ENCODE assay signal across 8 cellular contexts in the genomic region with DNA sequence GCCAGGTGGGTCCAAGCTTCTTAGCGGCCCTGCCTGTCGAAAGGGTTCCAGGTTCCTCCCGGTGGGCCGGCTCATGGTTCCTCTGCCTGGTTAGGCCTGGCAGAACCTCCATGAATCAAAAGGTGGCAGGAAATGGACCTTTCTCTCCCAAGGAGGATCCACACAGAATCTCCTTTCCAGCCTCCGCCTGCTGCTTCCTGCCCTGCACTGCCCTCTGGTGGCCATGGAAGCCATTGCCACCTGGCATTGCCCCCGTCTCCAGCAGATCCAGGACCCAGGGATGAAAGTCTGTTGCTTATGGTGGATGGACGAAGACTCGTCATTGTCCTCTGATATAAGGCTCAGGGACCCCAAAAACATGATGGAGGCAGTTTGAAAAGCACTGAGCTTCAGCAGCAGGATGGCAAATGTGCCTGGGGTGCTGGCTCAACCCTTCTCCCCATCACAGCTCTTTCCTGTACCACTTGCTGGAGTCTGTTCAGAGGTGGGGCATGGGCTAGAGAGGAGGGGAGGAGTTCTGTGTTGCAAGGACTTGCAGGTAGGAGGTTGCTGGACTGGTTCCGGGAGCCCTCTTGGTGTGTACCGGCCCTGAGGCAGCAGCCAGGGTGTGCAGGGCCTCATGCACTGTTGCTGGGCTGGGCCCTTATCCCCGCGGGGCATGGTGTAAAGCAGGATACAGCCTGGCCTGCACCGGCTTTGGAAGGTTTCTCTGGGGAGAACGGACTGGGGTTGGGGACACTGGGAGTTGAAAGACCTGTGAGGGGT. TPM values are rescaled to one million over a fixed set of nuclear protein-coding genes. Genes with fewer than 3 reads are reported as not detected.
A peak's percentile ranks its signal among the peaks of the same experiment; 100 is the strongest.
DNase-seq lines count a peak whose midpoint lies in the region; ATAC-seq, FAIRE-seq and TF ChIP-seq lines count a peak whose summit lies in the region.

No MANE protein-coding gene starts in this region.

- no peaks in the 10 kb centered on the region for H3K36me3 ChIP-seq in IMR-90 (ENCODE audit: control insufficient read depth, insufficient read depth, low read length)
- H3K36me3 ChIP-seq in PC-3 (ENCODE audit: low read depth, low read length) = no peaks in the 10 kb centered on the region
- H3K36me3 ChIP-seq in stomach = no peaks in the 10 kb centered on the region

- no peak for TF ChIP-seq POLR2A in A549 (IDR thresholded peaks at IDR 0.05; ENCODE audit: low read length)
- no peak for TF ChIP-seq POLR2A in IMR-90 (IDR thresholded peaks at IDR 0.05; ENCODE audit: low read depth, low read length)
- TF ChIP-seq POLR2A in stomach (IDR thresholded peaks at IDR 0.05) = no peak

- DNase-seq in A549 (ENCODE audit: low read depth in 1 of 2, low spot score in 1 of 2) (peak; percentile 56 to 96), IMR-90 (peak; percentile 55), PC-3 (peak; percentile 80), fibroblast of gingiva (ENCODE audit: low read depth) (peak; percentile 47), neural crest cell (ENCODE audit: low read depth, low spot score) (peak; percentile 82), stomach (peak; percentile 82)
- peak; percentile 84 to 86 for DNase-seq in activated T-cell treated with anti-CD3 and anti-CD28 coated beads, Interleukin-2, amount 50 U/mL, for 48 hours

- no peak overlapping the region for H3K23ac ChIP-seq in IMR-90 (ENCODE audit: low read depth, low read length)

- no peaks in the 10 kb centered on the region for H3K79me1 ChIP-seq in IMR-90 (ENCODE audit: low read depth in 1 of 2, low read length in 2 of 2)

- H2BK120ac ChIP-seq in IMR-90 (ENCODE audit: low read depth, low read length) = no peak overlapping the region

- no peak overlapping the region for H3K18ac ChIP-seq in IMR-90 (ENCODE audit: low read depth, low read length)

- H3K9ac ChIP-seq in IMR-90 (ENCODE audit: low read depth, low read length) (no peak overlapping the region), PC-3 (ENCODE audit: low read length) (no peak overlapping the region)

- no peaks in the 10 kb centered on the region for H3F3A ChIP-seq in PC-3 (ENCODE audit: low read length, unreplicated experiment)

- no peaks in the 10 kb centered on the region for H3K4me1 Mint-ChIP-seq in neural crest cell

- 0 out of 3 replicates have a peak, but pooled peaks cover under 1% of the 10 kb centered on the region for H3K9me3 ChIP-seq in A549
- no peaks in the 10 kb centered on the region; the same call in 1 of the 2 replicates for H3K9me3 ChIP-seq in IMR-90 (ENCODE audit: control insufficient read depth, insufficient read depth, low read length)
- no peaks in the 10 kb centered on the region for H3K9me3 ChIP-seq in PC-3 (ENCODE audit: low read length)
- H3K9me3 ChIP-seq in stomach = no peaks in the 10 kb centered on the region

- H2AFZ ChIP-seq in IMR-90 (replicated peaks; ENCODE audit: low read length, poor library complexity) (peak overlapping the region; percentile 82), PC-3 (ENCODE audit: low read length) (no peak overlapping the region)

- H3K27me3 ChIP-seq in IMR-90 (ENCODE audit: control insufficient read depth, insufficient read depth, low read length) = peaks cover 11% of the 10 kb centered on the region
- H3K27me3 ChIP-seq in PC-3 (ENCODE audit: low read length) = peaks cover 18% of the 10 kb centered on the region
- no peaks in the 10 kb centered on the region for H3K27me3 ChIP-seq in stomach

- no peak overlapping the region for H3K56ac ChIP-seq in IMR-90 (ENCODE audit: extremely low read depth, insufficient read depth, low read length)

- in situ Hi-C loops in IMR-90 (cut with MboI; ENCODE audit: low sequenced_read_pairs) = no loop called here

- 0 out of 2 replicates have a peak overlapping the region, but pooled peaks have one; percentile 8 for H2AK5ac ChIP-seq in IMR-90 (ENCODE audit: low read depth, low read length)

- H3K4ac ChIP-seq in IMR-90 (ENCODE audit: low read depth, low read length) = no peak overlapping the region

- BruUV-seq in IMR-90 (replicated peaks; lab: Mats Ljungman, UMichigan) (no TSS peak), PC-3 (replicated peaks; lab: Mats Ljungman, UMichigan) (no TSS peak)

- no peaks in the 10 kb centered on the region for H3K36me3 Mint-ChIP-seq in neural crest cell (ENCODE audit: low read depth)

- H3K27ac ChIP-seq in A549 = no peak overlapping the region
- H3K27ac ChIP-seq in IMR-90 (ENCODE audit: insufficient read depth, low read length) = no peak overlapping the region
- no peak overlapping the region for H3K27ac ChIP-seq in PC-3 (ENCODE audit: low read length)
- no peak overlapping the region for H3K27ac ChIP-seq in stomach

- H3K9me2 ChIP-seq in PC-3 (replicated peaks; ENCODE audit: low read length) = no peaks in the 10 kb centered on the region

- H2BK15ac ChIP-seq in IMR-90 (ENCODE audit: low read depth, low read length) = no peak overlapping the region

- dilution Hi-C loops in IMR-90 (cut with HindIII; ENCODE audit: low sequenced_read_pairs, unreplicated experiment) = no loop called here

- FAIRE-seq in A549 (lab: Jason Lieb, UNC) = peak; percentile 82

- no peaks in the 10 kb centered on the region for H3K9me1 ChIP-seq in IMR-90 (ENCODE audit: insufficient read depth, low read length)

- no peak overlapping the region for H4K91ac ChIP-seq in IMR-90 (ENCODE audit: insufficient read depth, low read depth, low read length)

- no peaks in the 10 kb centered on the region for H3K9me3 Mint-ChIP-seq in neural crest cell

- H3K27ac Mint-ChIP-seq in neural crest cell (ENCODE audit: unreplicated experiment) = no peak overlapping the region

- H2BK20ac ChIP-seq in IMR-90 (ENCODE audit: low read depth, low read length) = no peak overlapping the region

- TF ChIP-seq EP300 in A549 (IDR thresholded peaks at IDR 0.05) = no peak
- TF ChIP-seq EP300 in stomach (IDR thresholded peaks at IDR 0.05) = no peak

- 18% methylated on average over 13 of the region's 14 CpGs for WGBS in A549 (ENCODE audit: missing lambda C conversion rate)
- WGBS in IMR-90 (ENCODE audit: extremely low coverage in 2 of 2, insufficient read length in 1 of 2), 2 experiments = 76% methylated on average over 6 of the region's 14 CpGs; no CpG with 5 or more reads in 1 of the 2 experiments
- 24 to 32% (median 29%) methylated on average over 14 of the region's 14 CpGs for WGBS in stomach, 5 donors

- no peak overlapping the region for H3K4me3 Mint-ChIP-seq in neural crest cell

- no peak overlapping the region for H3K14ac ChIP-seq in IMR-90 (replicated peaks; ENCODE audit: low read depth, low read length)

- H2AK9ac ChIP-seq in IMR-90 (replicated peaks; ENCODE audit: low read depth, low read length, poor library complexity) = no peak overlapping the region

- H4K8ac ChIP-seq in IMR-90 (ENCODE audit: low read depth in 2 of 2, low read length in 2 of 2) = no peak overlapping the region

- ATAC-seq in A549 (peak; percentile 81 to 92), GM18511 (IDR thresholded peaks at IDR 0.05; ENCODE audit: unreplicated experiment) (peak; percentile 57), IMR-90 (ENCODE audit: low read depth) (peak; percentile 93), PC-3 (peak; percentile 85)

- TF ChIP-seq CTCF in A549 (IDR thresholded peaks at IDR 0.05) (peak; percentile 92), IMR-90 (conservative IDR thresholded peaks at IDR 0.05; ENCODE audit: low read depth, low read length) (peak; percentile 94), PC-3 (conservative IDR thresholded peaks at IDR 0.05; ENCODE audit: low read depth, low read length) (peak; percentile 94), neural crest cell (conservative IDR thresholded peaks at IDR 0.05) (peak; percentile 99), stomach (IDR thresholded peaks at IDR 0.05) (peak in 6 of 7 experiments; percentile 64 to 99 (median 95))

- H3K27me3 Mint-ChIP-seq in neural crest cell (ENCODE audit: low read depth) = peaks cover 10% of the 10 kb centered on the region

- H4K20me1 ChIP-seq in IMR-90 (ENCODE audit: insufficient read depth, low read length) (no peaks in the 10 kb centered on the region), PC-3 (ENCODE audit: low read length) (no peaks in the 10 kb centered on the region)

- H3K4me1 ChIP-seq in A549 = no peaks in the 10 kb centered on the region
- H3K4me1 ChIP-seq in IMR-90 (ENCODE audit: control insufficient read depth, insufficient read depth, low read length) = no peaks in the 10 kb centered on the region
- H3K4me1 ChIP-seq in PC-3 (ENCODE audit: insufficient read depth, low read length) = no peaks in the 10 kb centered on the region
- H3K4me1 ChIP-seq in stomach = peaks cover 0 to 6% (median 3%) of the 10 kb centered on the region in 4 donors

- intact Hi-C loops in IMR-90 (cut with micrococcal nuclease) = loop anchor here (2.0 to 5.0 kb wide), 4 partner anchors 113 to 242 kb away; no protein-coding TSS in a partner anchor
- intact Hi-C loops in PC-3 (cut with micrococcal nuclease) = loop anchor here (5.0 kb wide), 1 partner anchor 93 kb away; no protein-coding TSS in a partner anchor
- intact Hi-C loops in stomach (cut with DNase I; ENCODE audit: low total_unique reads) = no loop called here

- no peak overlapping the region for H2BK5ac ChIP-seq in IMR-90 (ENCODE audit: low read depth, low read length, poor library complexity, severe bottlenecking)

- H3K4me2 ChIP-seq in A549 (0 out of 3 replicates have a peak overlapping the region, but pooled peaks have one; percentile 5), IMR-90 (ENCODE audit: low read depth, low read length) (no peak overlapping the region), PC-3 (ENCODE audit: low read length) (no peak overlapping the region)

- TF ChIP-seq RAD21 in A549 (conservative IDR thresholded peaks at IDR 0.05 in 1 of 2, IDR thresholded peaks at IDR 0.05 in 1 of 2) (peak; percentile 91 to 96), IMR-90 (IDR thresholded peaks at IDR 0.05; ENCODE audit: low read length) (peak; percentile 86)

- CTCF ChIA-PET in A549 (lab: Yijun Ruan, JAX) = interaction anchor here (0.6 to 5.8 kb wide), 62 partner anchors 9 to 603 kb away, joined by 3 to 48 read pairs (median 4); a partner anchor contains a TSS
- CTCF ChIA-PET in IMR-90 (lab: Yijun Ruan, JAX) = interaction anchor here (0.6 to 1.4 kb wide), 7 partner anchors 9 to 302 kb away, joined by 3 to 6 read pairs (median 3); a partner anchor contains a TSS
- CTCF ChIA-PET in PC-3 (lab: Charles Lee) = interaction anchor here (0.6 kb wide), 1 partner anchor 56 kb away, joined by 3 read pairs; no protein-coding TSS in a partner anchor

- H3K79me2 ChIP-seq in PC-3 (ENCODE audit: low read length) = no peaks in the 10 kb centered on the region

- no peak overlapping the region for H3K4me3 ChIP-seq in A549
- no peak overlapping the region for H3K4me3 ChIP-seq in IMR-90 (ENCODE audit: insufficient read depth, low read depth, low read length)
- H3K4me3 ChIP-seq in PC-3 (ENCODE audit: low read length) = no peak overlapping the region
- H3K4me3 ChIP-seq in stomach = no peak overlapping the region

- POLR2A ChIA-PET in A549 (lab: Yijun Ruan, JAX) = no interaction called here
- POLR2A ChIA-PET in IMR-90 (lab: Charles Lee; ENCODE audit: unreplicated experiment) = no interaction called here
- POLR2A ChIA-PET in PC-3 (lab: Charles Lee; ENCODE audit: unreplicated experiment) = no interaction called here

- no peak overlapping the region for H4K5ac ChIP-seq in IMR-90 (ENCODE audit: low read depth, low read length)

RNA-seq across cellular contexts. Expression of a gene that starts 11.3 kb away (rescaled TPM):
- polyA plus RNA-seq in A549 (2011; rRNA removed) = not detected in 2 replicates
- not detected in 2 replicates for polyA plus RNA-seq in A549 (2012; cell fraction: cytosol; rRNA removed)
- polyA plus RNA-seq in A549 (2012; cell fraction: nucleus; rRNA removed) = not detected in 2 replicates
- 0.03 TPM in 1 of 3 replicates, not detected in the others for polyA plus RNA-seq in A549 (2017; fragmentation: RNase III; extraction: RNeasy Plus Mini Kit Qiagen cat#74134 plus additional on column Dnase treatment)
- not detected in 2 replicates for polyA minus RNA-seq in A549 (2011; rRNA and poly(A)+ RNA removed)
- 1.7 and 2.2 TPM in 2 replicates for total RNA-seq in IMR-90 (2012; rRNA removed)
- 0.34 and 0.39 TPM in 2 replicates for polyA plus RNA-seq in IMR-90 (2012; rRNA removed)
- 0.54 and 0.75 TPM in 2 replicates for polyA plus RNA-seq in IMR-90 (2012; cell fraction: cytosol; rRNA removed)
- polyA plus RNA-seq in IMR-90 (2012; cell fraction: nucleus; rRNA removed; ENCODE audit: low replicate concordance) = 0.47 and 0.61 TPM in 2 replicates
- total RNA-seq in PC-3 (2014; rRNA removed) = not detected in 2 replicates
- 0.34 and 0.77 TPM in 2 replicates for total RNA-seq in neural crest cell
- total RNA-seq in stomach = 10 to 100 TPM in 2 of 5 donors, 1 to 10 TPM in 3; 1.8 to 27.2 (median 8.4) TPM
- polyA plus RNA-seq in stomach = 1 to 10 TPM; 3.2 to 7.2 (median 7.0) TPM

RNA-seq across cellular contexts. Expression of a gene that starts 30.6 kb away (rescaled TPM):
- 1.8 and 2.9 TPM in 2 replicates for polyA plus RNA-seq in A549 (2011; rRNA removed)
- polyA plus RNA-seq in A549 (2012; cell fraction: cytosol; rRNA removed) = 1.9 and 2.1 TPM in 2 replicates
- 3.3 and 4.5 TPM in 2 replicates for polyA plus RNA-seq in A549 (2012; cell fraction: nucleus; rRNA removed)
- 3.6 TPM in 3 replicates for polyA plus RNA-seq in A549 (2017; fragmentation: RNase III; extraction: RNeasy Plus Mini Kit Qiagen cat#74134 plus additional on column Dnase treatment)
- polyA minus RNA-seq in A549 (2011; rRNA and poly(A)+ RNA removed) = 4.3 and 4.7 TPM in 2 replicates
- total RNA-seq in IMR-90 (2012; rRNA removed) = 3.6 TPM in 2 replicates
- polyA plus RNA-seq in IMR-90 (2012; rRNA removed) = 1.8 and 1.9 TPM in 2 replicates
- polyA plus RNA-seq in IMR-90 (2012; cell fraction: cytosol; rRNA removed) = 0.75 and 1.1 TPM in 2 replicates
- polyA plus RNA-seq in IMR-90 (2012; cell fraction: nucleus; rRNA removed; ENCODE audit: low replicate concordance) = 1.9 and 3.0 TPM in 2 replicates
- 3.0 TPM in 2 replicates for total RNA-seq in PC-3 (2014; rRNA removed)
- total RNA-seq in neural crest cell = 8.6 and 9.2 TPM in 2 replicates
- 10 to 100 TPM in 2 of 5 donors, 1 to 10 TPM in 2, not detected in 1; 6.4 to 22.8 (median 9.2) TPM for total RNA-seq in stomach
- polyA plus RNA-seq in stomach = 1 to 10 TPM; 1.6 to 2.2 (median 1.7) TPM

RNA-seq across cellular contexts. Expression of a gene that starts 58.3 kb away (rescaled TPM):
- polyA plus RNA-seq in A549 (2011; rRNA removed) (not detected in 2 replicates), A549 (2017; fragmentation: RNase III; extraction: RNeasy Plus Mini Kit Qiagen cat#74134 plus additional on column Dnase treatment) (not detected in 3 replicates), IMR-90 (2012; rRNA removed) (not detected in 2 replicates), stomach (not detected)
- not detected in 2 replicates for polyA plus RNA-seq in A549 (2012; cell fraction: cytosol; rRNA removed)
- not detected in 2 replicates for polyA plus RNA-seq in A549 (2012; cell fraction: nucleus; rRNA removed)
- not detected in 2 replicates for polyA minus RNA-seq in A549 (2011; rRNA and poly(A)+ RNA removed)
- total RNA-seq in IMR-90 (2012; rRNA removed) (not detected in 2 replicates), PC-3 (2014; rRNA removed) (not detected in 2 replicates), neural crest cell (0.18 TPM in 1 of 2 replicates, not detected in the other), stomach (not detected)
- polyA plus RNA-seq in IMR-90 (2012; cell fraction: cytosol; rRNA removed) = not detected in 2 replicates
- not detected in 2 replicates for polyA plus RNA-seq in IMR-90 (2012; cell fraction: nucleus; rRNA removed; ENCODE audit: low replicate concordance)
